ENCODE assay signal across 23 cellular contexts in the genomic region with DNA sequence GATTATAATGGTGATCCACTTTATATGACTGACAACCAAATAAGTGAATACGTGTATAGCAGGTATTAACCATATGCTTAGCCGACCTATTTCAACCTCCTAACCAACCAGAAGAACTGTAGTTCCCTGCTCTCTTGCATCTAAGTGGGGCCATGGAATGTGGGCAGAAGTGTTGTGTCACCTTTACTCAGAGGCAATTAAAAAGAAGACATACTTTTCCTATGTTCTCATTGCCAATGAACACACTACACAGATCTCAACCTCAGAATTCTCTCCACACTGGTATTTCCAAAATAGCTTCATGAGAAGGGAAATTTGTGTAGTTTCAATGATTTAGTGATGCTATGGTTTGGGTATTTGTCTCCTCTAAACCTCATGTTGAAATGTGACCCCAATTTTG.
"Had no signal": no experiment of that assay in that cellular context is flagged by ENCODE, and none has a peak within 500 bp of the region (broad histone marks: within the 10 kb centered on the region; RNA-seq: fewer than 3 reads in every experiment).

No MANE protein-coding gene starts in this region.

- H3K4me3 Mint-ChIP-seq: activated CD4-positive, alpha-beta T cell treated with anti-CD3 and anti-CD28 coated beads, Interleukin-2, amount 10 ng/mL, durations not matched to agents 7 days and 5 days; activated CD8-positive, alpha-beta memory T cell treated with anti-CD3 and anti-CD28 coated beads, Interleukin-2, amount 10 ng/mL, durations not matched to agents 7 days and 5 days; activated CD8-positive, alpha-beta T cell treated with anti-CD3 and anti-CD28 coated beads for 36 hours; activated naive CD4-positive, alpha-beta T cell treated with anti-CD3 and anti-CD28 coated beads, Interleukin-2, amount 50 U/mL, for 24 hours; activated T-helper 1 cell treated with anti-CD3 and anti-CD28 coated beads, Interleukin-12 subunit alpha, Interleukin-12 subunit beta, Interleukin-2, Interleukin-4 antibody, amounts not matched to agents 30 ng/mL and 10 ng/mL and 1 ng/mL, durations not matched to agents 14 hours and 24 hours and 36 hours had no signal

- ATAC-seq: activated CD4-positive, CD25-positive, alpha-beta regulatory T cell treated with anti-CD3 and anti-CD28 coated beads, Interleukin-2, amount 50 U/mL, for 24 hours; activated CD8-positive, alpha-beta memory T cell treated with anti-CD3 and anti-CD28 coated beads, Interleukin-2, amount 10 ng/mL, durations not matched to agents 7 days and 5 days; activated CD8-positive, alpha-beta T cell treated with anti-CD3 and anti-CD28 coated beads for 36 hours; left colon; mucosa of descending colon; stimulated activated naive CD8-positive, alpha-beta T cell treated with anti-CD3 and anti-CD28 coated beads, Interleukin-15, Interleukin-2, amounts not matched to agents 100 U/mL and 50 U/mL, for 24 hours had no signal

- H3K4me3 ChIP-seq: mucosa of descending colon had no signal

- H3K27me3 Mint-ChIP-seq: activated CD4-positive, alpha-beta T cell treated with anti-CD3 and anti-CD28 coated beads, Interleukin-2, amount 10 ng/mL, durations not matched to agents 7 days and 5 days; activated CD8-positive, alpha-beta memory T cell treated with anti-CD3 and anti-CD28 coated beads, Interleukin-2, amount 10 ng/mL, durations not matched to agents 7 days and 5 days; activated CD8-positive, alpha-beta T cell treated with anti-CD3 and anti-CD28 coated beads for 36 hours; activated naive CD4-positive, alpha-beta T cell treated with anti-CD3 and anti-CD28 coated beads, Interleukin-2, amount 50 U/mL, for 24 hours had no signal

- H3K9me3 ChIP-seq: mucosa of descending colon had no signal

- DNase-seq: activated CD4-positive, alpha-beta T cell treated with anti-CD3 and anti-CD28 coated beads, Interleukin-2, amount 10 ng/mL, durations not matched to agents 7 days and 5 days; activated CD8-positive, alpha-beta memory T cell treated with anti-CD3 and anti-CD28 coated beads, Interleukin-2, amount 10 ng/mL, durations not matched to agents 7 days and 5 days; activated CD8-positive, alpha-beta T cell treated with anti-CD3 and anti-CD28 coated beads for 36 hours; activated gamma-delta T cell; anterior cingulate cortex; central memory CD4-positive, alpha-beta T cell; dermis blood vessel endothelial cell; effector CD8-positive, alpha-beta T cell; glutamatergic neuron; hippocampal formation; left colon; mesenchymal stem cell; mucosa of descending colon; posterior cingulate gyrus; retina; stimulated activated CD4-positive, alpha-beta T cell treated with anti-CD3 and anti-CD28 coated beads, Interleukin-4, amount 100 ng/mL, for 24 hours; stimulated activated naive CD8-positive, alpha-beta T cell treated with anti-CD3 and anti-CD28 coated beads, Interleukin-15, Interleukin-2, amounts not matched to agents 100 U/mL and 50 U/mL, for 24 hours; T1000 had no signal

- H3K27ac Mint-ChIP-seq: activated CD4-positive, alpha-beta T cell treated with anti-CD3 and anti-CD28 coated beads, Interleukin-2, amount 10 ng/mL, durations not matched to agents 7 days and 5 days; activated CD8-positive, alpha-beta memory T cell treated with anti-CD3 and anti-CD28 coated beads, Interleukin-2, amount 10 ng/mL, durations not matched to agents 7 days and 5 days; activated CD8-positive, alpha-beta T cell treated with anti-CD3 and anti-CD28 coated beads for 36 hours; activated naive CD4-positive, alpha-beta T cell treated with anti-CD3 and anti-CD28 coated beads, Interleukin-2, amount 50 U/mL, for 24 hours; activated T-helper 1 cell treated with anti-CD3 and anti-CD28 coated beads, Interleukin-12 subunit alpha, Interleukin-12 subunit beta, Interleukin-2, Interleukin-4 antibody, amounts not matched to agents 30 ng/mL and 10 ng/mL and 1 ng/mL, durations not matched to agents 14 hours and 24 hours and 36 hours had no signal

- H3K9me3 Mint-ChIP-seq: activated naive CD4-positive, alpha-beta T cell treated with anti-CD3 and anti-CD28 coated beads, Interleukin-2, amount 50 U/mL, for 24 hours; activated T-helper 1 cell treated with anti-CD3 and anti-CD28 coated beads, Interleukin-12 subunit alpha, Interleukin-12 subunit beta, Interleukin-2, Interleukin-4 antibody, amounts not matched to agents 30 ng/mL and 10 ng/mL and 1 ng/mL, durations not matched to agents 14 hours and 24 hours and 36 hours; neural crest cell had no signal

- H3K36me3 Mint-ChIP-seq: activated CD8-positive, alpha-beta memory T cell treated with anti-CD3 and anti-CD28 coated beads, Interleukin-2, amount 10 ng/mL, durations not matched to agents 7 days and 5 days; brain had no signal
